ENCODE assay signal across 2 cellular contexts in the genomic region with DNA sequence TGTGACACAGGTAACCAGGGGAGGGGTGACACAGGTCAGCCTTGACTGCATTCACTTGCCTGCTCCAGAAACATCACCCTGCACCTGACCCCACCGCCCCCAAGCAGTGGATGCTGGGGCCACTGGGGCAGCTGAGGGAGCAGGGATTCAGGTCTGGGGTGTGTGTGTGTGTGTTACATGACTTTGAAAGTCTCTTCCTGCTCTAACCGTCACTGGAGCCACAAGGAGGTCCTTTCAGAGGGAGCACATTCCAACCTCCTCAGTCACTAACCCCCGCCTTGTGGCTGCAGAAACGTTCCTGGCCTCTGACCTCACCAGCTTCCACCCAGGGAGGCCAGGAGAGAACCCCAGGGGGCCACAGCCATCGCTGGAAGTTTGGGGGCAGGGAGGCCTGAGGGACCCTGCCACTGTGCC.
TF ChIP-seq lines count a peak whose summit lies in the region.

No MANE protein-coding gene starts in this region.

TF ChIP-seq in A549, 52 proteins besides CTCF, POLR2A, EP300 and RAD21 (continued from another document):
- TF ChIP-seq NR3C1 (IDR thresholded peaks at IDR 0.05), result no peak
- TF ChIP-seq, protein P1, sequence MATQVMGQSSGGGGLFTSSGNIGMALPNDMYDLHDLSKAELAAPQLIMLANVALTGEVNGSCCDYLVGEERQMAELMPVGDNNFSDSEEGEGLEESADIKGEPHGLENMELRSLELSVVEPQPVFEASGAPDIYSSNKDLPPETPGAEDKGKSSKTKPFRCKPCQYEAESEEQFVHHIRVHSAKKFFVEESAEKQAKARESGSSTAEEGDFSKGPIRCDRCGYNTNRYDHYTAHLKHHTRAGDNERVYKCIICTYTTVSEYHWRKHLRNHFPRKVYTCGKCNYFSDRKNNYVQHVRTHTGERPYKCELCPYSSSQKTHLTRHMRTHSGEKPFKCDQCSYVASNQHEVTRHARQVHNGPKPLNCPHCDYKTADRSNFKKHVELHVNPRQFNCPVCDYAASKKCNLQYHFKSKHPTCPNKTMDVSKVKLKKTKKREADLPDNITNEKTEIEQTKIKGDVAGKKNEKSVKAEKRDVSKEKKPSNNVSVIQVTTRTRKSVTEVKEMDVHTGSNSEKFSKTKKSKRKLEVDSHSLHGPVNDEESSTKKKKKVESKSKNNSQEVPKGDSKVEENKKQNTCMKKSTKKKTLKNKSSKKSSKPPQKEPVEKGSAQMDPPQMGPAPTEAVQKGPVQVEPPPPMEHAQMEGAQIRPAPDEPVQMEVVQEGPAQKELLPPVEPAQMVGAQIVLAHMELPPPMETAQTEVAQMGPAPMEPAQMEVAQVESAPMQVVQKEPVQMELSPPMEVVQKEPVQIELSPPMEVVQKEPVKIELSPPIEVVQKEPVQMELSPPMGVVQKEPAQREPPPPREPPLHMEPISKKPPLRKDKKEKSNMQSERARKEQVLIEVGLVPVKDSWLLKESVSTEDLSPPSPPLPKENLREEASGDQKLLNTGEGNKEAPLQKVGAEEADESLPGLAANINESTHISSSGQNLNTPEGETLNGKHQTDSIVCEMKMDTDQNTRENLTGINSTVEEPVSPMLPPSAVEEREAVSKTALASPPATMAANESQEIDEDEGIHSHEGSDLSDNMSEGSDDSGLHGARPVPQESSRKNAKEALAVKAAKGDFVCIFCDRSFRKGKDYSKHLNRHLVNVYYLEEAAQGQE (IDR thresholded peaks at IDR 0.05), result no peak
- TF ChIP-seq MAZ (IDR thresholded peaks at IDR 0.05; ENCODE audit: borderline replicate concordance, low read depth, low read length), result no peak
- no peak for TF ChIP-seq SMC3 (IDR thresholded peaks at IDR 0.05)
- TF ChIP-seq, protein P2, sequence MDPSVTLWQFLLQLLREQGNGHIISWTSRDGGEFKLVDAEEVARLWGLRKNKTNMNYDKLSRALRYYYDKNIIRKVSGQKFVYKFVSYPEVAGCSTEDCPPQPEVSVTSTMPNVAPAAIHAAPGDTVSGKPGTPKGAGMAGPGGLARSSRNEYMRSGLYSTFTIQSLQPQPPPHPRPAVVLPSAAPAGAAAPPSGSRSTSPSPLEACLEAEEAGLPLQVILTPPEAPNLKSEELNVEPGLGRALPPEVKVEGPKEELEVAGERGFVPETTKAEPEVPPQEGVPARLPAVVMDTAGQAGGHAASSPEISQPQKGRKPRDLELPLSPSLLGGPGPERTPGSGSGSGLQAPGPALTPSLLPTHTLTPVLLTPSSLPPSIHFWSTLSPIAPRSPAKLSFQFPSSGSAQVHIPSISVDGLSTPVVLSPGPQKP (IDR thresholded peaks at IDR 0.05; ENCODE audit: low read depth, low read length), result no peak
- peak; percentile 36 to 50; a peak in 2 of 5 replicates for TF ChIP-seq JUN (IDR thresholded peaks at IDR 0.05)
- no peak for TF ChIP-seq NFE2L2 (conservative IDR thresholded peaks at IDR 0.05; ENCODE audit: low read length)
- TF ChIP-seq, protein P3, sequence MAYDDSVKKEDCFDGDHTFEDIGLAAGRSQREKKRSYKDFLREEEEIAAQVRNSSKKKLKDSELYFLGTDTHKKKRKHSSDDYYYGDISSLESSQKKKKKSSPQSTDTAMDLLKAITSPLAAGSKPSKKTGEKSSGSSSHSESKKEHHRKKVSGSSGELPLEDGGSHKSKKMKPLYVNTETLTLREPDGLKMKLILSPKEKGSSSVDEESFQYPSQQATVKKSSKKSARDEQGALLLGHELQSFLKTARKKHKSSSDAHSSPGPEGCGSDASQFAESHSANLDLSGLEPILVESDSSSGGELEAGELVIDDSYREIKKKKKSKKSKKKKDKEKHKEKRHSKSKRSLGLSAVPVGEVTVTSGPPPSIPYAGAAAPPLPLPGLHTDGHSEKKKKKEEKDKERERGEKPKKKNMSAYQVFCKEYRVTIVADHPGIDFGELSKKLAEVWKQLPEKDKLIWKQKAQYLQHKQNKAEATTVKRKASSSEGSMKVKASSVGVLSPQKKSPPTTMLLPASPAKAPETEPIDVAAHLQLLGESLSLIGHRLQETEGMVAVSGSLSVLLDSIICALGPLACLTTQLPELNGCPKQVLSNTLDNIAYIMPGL (CRISPR knock-in tag; IDR thresholded peaks at IDR 0.05; ENCODE audit: borderline replicate concordance), result no peak
- TF ChIP-seq PHF8 (IDR thresholded peaks at IDR 0.05; ENCODE audit: borderline replicate concordance, low read depth), result no peak
- TF ChIP-seq, protein P4, sequence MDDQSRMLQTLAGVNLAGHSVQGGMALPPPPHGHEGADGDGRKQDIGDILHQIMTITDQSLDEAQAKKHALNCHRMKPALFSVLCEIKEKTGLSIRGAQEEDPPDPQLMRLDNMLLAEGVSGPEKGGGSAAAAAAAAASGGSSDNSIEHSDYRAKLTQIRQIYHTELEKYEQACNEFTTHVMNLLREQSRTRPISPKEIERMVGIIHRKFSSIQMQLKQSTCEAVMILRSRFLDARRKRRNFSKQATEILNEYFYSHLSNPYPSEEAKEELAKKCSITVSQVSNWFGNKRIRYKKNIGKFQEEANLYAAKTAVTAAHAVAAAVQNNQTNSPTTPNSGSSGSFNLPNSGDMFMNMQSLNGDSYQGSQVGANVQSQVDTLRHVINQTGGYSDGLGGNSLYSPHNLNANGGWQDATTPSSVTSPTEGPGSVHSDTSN (IDR thresholded peaks at IDR 0.05), result 0 out of 2 replicates have a peak, but pooled peaks have one; percentile 34
- TF ChIP-seq RNF2 (IDR thresholded peaks at IDR 0.05; ENCODE audit: borderline replicate concordance, low read depth), result no peak
- TF ChIP-seq POLR2AphosphoS2 (conservative IDR thresholded peaks at IDR 0.05; ENCODE audit: low read length), result no peak
- no peak for TF ChIP-seq RARB (CRISPR knock-in tag; IDR thresholded peaks at IDR 0.05)
- TF ChIP-seq JUNB (IDR thresholded peaks at IDR 0.05), result peak; percentile 45; the same call in 1 of the 2 replicates
- TF ChIP-seq EHMT2 (IDR thresholded peaks at IDR 0.05; ENCODE audit: low read depth), result no peak
- TF ChIP-seq, protein P5, sequence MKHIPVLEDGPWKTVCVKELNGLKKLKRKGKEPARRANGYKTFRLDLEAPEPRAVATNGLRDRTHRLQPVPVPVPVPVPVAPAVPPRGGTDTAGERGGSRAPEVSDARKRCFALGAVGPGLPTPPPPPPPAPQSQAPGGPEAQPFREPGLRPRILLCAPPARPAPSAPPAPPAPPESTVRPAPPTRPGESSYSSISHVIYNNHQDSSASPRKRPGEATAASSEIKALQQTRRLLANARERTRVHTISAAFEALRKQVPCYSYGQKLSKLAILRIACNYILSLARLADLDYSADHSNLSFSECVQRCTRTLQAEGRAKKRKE (CRISPR knock-in tag; IDR thresholded peaks at IDR 0.05; ENCODE audit: low read depth), result peak; percentile 57; the same call in 1 of the 2 replicates
- TF ChIP-seq HEYL (CRISPR knock-in tag; IDR thresholded peaks at IDR 0.05), result no peak
- no peak for TF ChIP-seq CEBPB (IDR thresholded peaks at IDR 0.05)
- TF ChIP-seq CHD2 (IDR thresholded peaks at IDR 0.05; ENCODE audit: low read length, partially characterized antibody), result no peak
- TF ChIP-seq, protein P6, sequence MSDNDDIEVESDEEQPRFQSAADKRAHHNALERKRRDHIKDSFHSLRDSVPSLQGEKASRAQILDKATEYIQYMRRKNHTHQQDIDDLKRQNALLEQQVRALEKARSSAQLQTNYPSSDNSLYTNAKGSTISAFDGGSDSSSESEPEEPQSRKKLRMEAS (IDR thresholded peaks at IDR 0.05), result peak; percentile 37
- TF ChIP-seq CBX2 (IDR thresholded peaks at IDR 0.05; ENCODE audit: borderline replicate concordance, low read depth), result no peak
- TF ChIP-seq ZC3H11A (IDR thresholded peaks at IDR 0.05), result no peak
- no peak for TF ChIP-seq HOXB13 (CRISPR knock-in tag; IDR thresholded peaks at IDR 0.05; ENCODE audit: low read depth)
- peak; percentile 41; the same call in 1 of the 2 replicates for TF ChIP-seq FOXS1 (CRISPR knock-in tag; IDR thresholded peaks at IDR 0.05)
TF ChIP-seq in A549: peak in this region for 10.

TF ChIP-seq in SK-N-SH treated with all-trans-retinoic acid at 6 μM for 48 hours, 23 proteins besides CTCF, POLR2A, EP300 and RAD21 (continued from another document):
- TF ChIP-seq, protein P7, sequence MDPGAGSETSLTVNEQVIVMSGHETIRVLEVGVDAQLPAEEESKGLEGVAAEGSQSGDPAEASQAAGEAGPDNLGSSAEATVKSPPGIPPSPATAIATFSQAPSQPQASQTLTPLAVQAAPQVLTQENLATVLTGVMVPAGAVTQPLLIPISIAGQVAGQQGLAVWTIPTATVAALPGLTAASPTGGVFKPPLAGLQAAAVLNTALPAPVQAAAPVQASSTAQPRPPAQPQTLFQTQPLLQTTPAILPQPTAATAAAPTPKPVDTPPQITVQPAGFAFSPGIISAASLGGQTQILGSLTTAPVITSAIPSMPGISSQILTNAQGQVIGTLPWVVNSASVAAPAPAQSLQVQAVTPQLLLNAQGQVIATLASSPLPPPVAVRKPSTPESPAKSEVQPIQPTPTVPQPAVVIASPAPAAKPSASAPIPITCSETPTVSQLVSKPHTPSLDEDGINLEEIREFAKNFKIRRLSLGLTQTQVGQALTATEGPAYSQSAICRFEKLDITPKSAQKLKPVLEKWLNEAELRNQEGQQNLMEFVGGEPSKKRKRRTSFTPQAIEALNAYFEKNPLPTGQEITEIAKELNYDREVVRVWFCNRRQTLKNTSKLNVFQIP (CRISPR knock-in tag; IDR thresholded peaks at IDR 0.05; ENCODE audit: borderline replicate concordance, low read depth), result no peak
- TF ChIP-seq, protein P8, sequence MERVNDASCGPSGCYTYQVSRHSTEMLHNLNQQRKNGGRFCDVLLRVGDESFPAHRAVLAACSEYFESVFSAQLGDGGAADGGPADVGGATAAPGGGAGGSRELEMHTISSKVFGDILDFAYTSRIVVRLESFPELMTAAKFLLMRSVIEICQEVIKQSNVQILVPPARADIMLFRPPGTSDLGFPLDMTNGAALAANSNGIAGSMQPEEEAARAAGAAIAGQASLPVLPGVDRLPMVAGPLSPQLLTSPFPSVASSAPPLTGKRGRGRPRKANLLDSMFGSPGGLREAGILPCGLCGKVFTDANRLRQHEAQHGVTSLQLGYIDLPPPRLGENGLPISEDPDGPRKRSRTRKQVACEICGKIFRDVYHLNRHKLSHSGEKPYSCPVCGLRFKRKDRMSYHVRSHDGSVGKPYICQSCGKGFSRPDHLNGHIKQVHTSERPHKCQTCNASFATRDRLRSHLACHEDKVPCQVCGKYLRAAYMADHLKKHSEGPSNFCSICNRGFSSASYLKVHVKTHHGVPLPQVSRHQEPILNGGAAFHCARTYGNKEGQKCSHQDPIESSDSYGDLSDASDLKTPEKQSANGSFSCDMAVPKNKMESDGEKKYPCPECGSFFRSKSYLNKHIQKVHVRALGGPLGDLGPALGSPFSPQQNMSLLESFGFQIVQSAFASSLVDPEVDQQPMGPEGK (CRISPR knock-in tag; IDR thresholded peaks at IDR 0.05; ENCODE audit: borderline replicate concordance), result no peak
- TF ChIP-seq TOX (CRISPR knock-in tag; IDR thresholded peaks at IDR 0.05; ENCODE audit: borderline replicate concordance) (no peak), ZNF565 (CRISPR knock-in tag; conservative IDR thresholded peaks at IDR 0.05; ENCODE audit: low read depth) (no peak), ARNTL (CRISPR knock-in tag; IDR thresholded peaks at IDR 0.05; ENCODE audit: borderline replicate concordance, low read depth) (no peak)
TF ChIP-seq in SK-N-SH treated with all-trans-retinoic acid at 6 μM for 48 hours: peak in this region for 0.
